In the genomic region with DNA sequence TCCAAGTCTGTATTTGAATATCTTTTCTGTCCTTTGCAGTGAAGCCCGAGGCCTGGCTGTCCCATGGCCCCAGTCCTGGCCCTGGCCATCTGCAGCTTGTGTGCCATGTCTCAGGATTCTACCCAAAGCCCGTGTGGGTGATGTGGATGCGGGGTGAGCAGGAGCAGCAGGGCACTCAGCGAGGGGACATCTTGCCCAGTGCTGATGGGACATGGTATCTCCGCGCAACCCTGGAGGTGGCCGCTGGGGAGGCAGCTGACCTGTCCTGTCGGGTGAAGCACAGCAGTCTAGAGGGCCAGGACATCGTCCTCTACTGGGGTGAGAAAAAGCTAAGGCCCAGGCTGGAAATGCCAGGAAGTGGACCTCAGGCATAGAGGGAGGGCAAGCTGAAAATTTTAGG, we compare ENCODE assay signal across 14 cellular contexts. TPM values are rescaled to one million over a fixed set of nuclear protein-coding genes. Genes with fewer than 3 reads are reported as not detected.
"Had no signal": no experiment of that assay in that cellular context is flagged by ENCODE, and none has a peak within 500 bp of the region (broad histone marks: within the 10 kb centered on the region; RNA-seq: fewer than 3 reads in every experiment).

No MANE protein-coding gene starts in this region.

RNA-seq across cellular contexts. Expression of gene CD1A, which starts 2.5 kb away (rescaled TPM):
- total RNA-seq: hepatocyte, kidney epithelial cell, left cardiac atrium, left colon, left lobe of liver, left ventricle myocardium inferior, left ventricle myocardium superior, lung microvascular endothelial cell, mammary epithelial cell, mesenteric fat pad, mucosa of descending colon, myocyte had no signal
- polyA plus RNA-seq: hepatocyte, keratinocyte, mammary epithelial cell had no signal

RNA-seq across cellular contexts. Expression of gene CD1C, which starts 33.0 kb away (rescaled TPM):
- total RNA-seq: hepatocyte, kidney epithelial cell, left lobe of liver, lung microvascular endothelial cell, mammary epithelial cell, mesenteric fat pad, mesothelial cell of epicardium, myocyte had no signal
- polyA plus RNA-seq: hepatocyte, keratinocyte, mammary epithelial cell had no signal
